31 cellular contexts compared by ENCODE assay signal in genomic region chr4:98068495-98068894, GRCh38.
"Had no signal": no experiment of that assay in that cellular context is flagged by ENCODE, and none has a peak within 500 bp of the region (broad histone marks: within the 10 kb centered on the region; RNA-seq: fewer than 3 reads in every experiment).

No MANE protein-coding gene starts in this region.

- H3K4me3 ChIP-seq: ascending aorta, breast epithelium, coronary artery, dorsolateral prefrontal cortex, esophagus muscularis mucosa, gastrocnemius medialis, heart left ventricle had no signal

- H3K27me3 ChIP-seq: ascending aorta, breast epithelium, dorsolateral prefrontal cortex, esophagus muscularis mucosa, gastrocnemius medialis, heart left ventricle had no signal

- H3K36me3 ChIP-seq: ascending aorta, breast epithelium, esophagus muscularis mucosa, gastrocnemius medialis, heart left ventricle had no signal

- ATAC-seq: activated naive CD4-positive, alpha-beta T cell treated with anti-CD3 and anti-CD28 coated beads, Interleukin-2, amount 50 U/mL, for 72 hours; activated T-cell treated with anti-CD3 and anti-CD28 coated beads, Interleukin-2, amount 50 U/mL, for 72 hours; foreskin keratinocyte; gastrocnemius medialis; heart left ventricle; T-helper 17 cell; WTC11 had no signal

- DNase-seq: activated CD4-positive, alpha-beta memory T cell treated with anti-CD3 and anti-CD28 coated beads, Interleukin-2, amount 10 ng/mL, durations not matched to agents 7 days and 5 days; activated CD4-positive, alpha-beta T cell treated with anti-CD3 and anti-CD28 coated beads for 1 hour; activated CD4-positive, alpha-beta T cell treated with anti-CD3 and anti-CD28 coated beads for 4 hours; activated CD4-positive, alpha-beta T cell treated with anti-CD3 and anti-CD28 coated beads, Interleukin-2, amount 10 ng/mL, durations not matched to agents 7 days and 5 days; activated CD4-positive, alpha-beta T cell treated with anti-CD3 and anti-CD28 coated beads, Interleukin-2, amount 50 U/mL, for 4 hours; activated CD8-positive, alpha-beta memory T cell treated with anti-CD3 and anti-CD28 coated beads, Interleukin-2, amount 50 U/mL, for 48 hours; activated gamma-delta T cell; activated naive CD4-positive, alpha-beta T cell; activated naive CD4-positive, alpha-beta T cell treated with anti-CD3 and anti-CD28 coated beads, Interleukin-2, amount 10 ng/mL, durations not matched to agents 7 days and 5 days; activated naive CD8-positive, alpha-beta T cell treated with anti-CD3 and anti-CD28 coated beads, Interleukin-2, amount 10 ng/mL, durations not matched to agents 7 days and 5 days; activated T-cell treated with anti-CD3 and anti-CD28 coated beads for 4 hours; activated T-cell treated with anti-CD3 and anti-CD28 coated beads, Interleukin-2, amount 50 U/mL, for 24 hours; activated T-cell treated with anti-CD3 and anti-CD28 coated beads, Interleukin-2, amount 50 U/mL, for 72 hours; dorsolateral prefrontal cortex; effector memory CD4-positive, alpha-beta T cell; endodermal cell; erythroblast; foreskin keratinocyte; gastrocnemius medialis; glutamatergic neuron; heart left ventricle; T-helper 1 cell; T-helper 17 cell had no signal

- FAIRE-seq: TTC549 had no signal

- H3K9me3 ChIP-seq: breast epithelium, gastrocnemius medialis had no signal

- H3K4me1 ChIP-seq: ascending aorta, breast epithelium, esophagus muscularis mucosa, foreskin keratinocyte, gastrocnemius medialis, heart left ventricle had no signal

- H3K27ac ChIP-seq: ascending aorta, breast epithelium, coronary artery, dorsolateral prefrontal cortex, esophagus muscularis mucosa, foreskin keratinocyte, gastrocnemius medialis, heart left ventricle, VCaP had no signal
